In genomic region chr1:205983925-205984725, GRCh38 we compare ENCODE assay signal across 1 cellular context.
A peak's percentile ranks its signal among the peaks of the same experiment; 100 is the strongest.
TF ChIP-seq lines count a peak whose summit lies in the region.

No MANE protein-coding gene starts in this region.

TF ChIP-seq in HepG2, 621 proteins besides CTCF, POLR2A, EP300 and RAD21 (continued from another document and continues in another):
- TF ChIP-seq, protein P1, sequence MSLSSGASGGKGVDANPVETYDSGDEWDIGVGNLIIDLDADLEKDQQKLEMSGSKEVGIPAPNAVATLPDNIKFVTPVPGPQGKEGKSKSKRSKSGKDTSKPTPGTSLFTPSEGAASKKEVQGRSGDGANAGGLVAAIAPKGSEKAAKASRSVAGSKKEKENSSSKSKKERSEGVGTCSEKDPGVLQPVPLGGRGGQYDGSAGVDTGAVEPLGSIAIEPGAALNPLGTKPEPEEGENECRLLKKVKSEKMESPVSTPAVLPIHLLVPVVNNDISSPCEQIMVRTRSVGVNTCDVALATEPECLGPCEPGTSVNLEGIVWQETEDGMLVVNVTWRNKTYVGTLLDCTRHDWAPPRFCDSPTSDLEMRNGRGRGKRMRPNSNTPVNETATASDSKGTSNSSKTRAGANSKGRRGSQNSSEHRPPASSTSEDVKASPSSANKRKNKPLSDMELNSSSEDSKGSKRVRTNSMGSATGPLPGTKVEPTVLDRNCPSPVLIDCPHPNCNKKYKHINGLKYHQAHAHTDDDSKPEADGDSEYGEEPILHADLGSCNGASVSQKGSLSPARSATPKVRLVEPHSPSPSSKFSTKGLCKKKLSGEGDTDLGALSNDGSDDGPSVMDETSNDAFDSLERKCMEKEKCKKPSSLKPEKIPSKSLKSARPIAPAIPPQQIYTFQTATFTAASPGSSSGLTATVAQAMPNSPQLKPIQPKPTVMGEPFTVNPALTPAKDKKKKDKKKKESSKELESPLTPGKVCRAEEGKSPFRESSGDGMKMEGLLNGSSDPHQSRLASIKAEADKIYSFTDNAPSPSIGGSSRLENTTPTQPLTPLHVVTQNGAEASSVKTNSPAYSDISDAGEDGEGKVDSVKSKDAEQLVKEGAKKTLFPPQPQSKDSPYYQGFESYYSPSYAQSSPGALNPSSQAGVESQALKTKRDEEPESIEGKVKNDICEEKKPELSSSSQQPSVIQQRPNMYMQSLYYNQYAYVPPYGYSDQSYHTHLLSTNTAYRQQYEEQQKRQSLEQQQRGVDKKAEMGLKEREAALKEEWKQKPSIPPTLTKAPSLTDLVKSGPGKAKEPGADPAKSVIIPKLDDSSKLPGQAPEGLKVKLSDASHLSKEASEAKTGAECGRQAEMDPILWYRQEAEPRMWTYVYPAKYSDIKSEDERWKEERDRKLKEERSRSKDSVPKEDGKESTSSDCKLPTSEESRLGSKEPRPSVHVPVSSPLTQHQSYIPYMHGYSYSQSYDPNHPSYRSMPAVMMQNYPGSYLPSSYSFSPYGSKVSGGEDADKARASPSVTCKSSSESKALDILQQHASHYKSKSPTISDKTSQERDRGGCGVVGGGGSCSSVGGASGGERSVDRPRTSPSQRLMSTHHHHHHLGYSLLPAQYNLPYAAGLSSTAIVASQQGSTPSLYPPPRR (CRISPR knock-in tag; IDR thresholded peaks at IDR 0.05; ENCODE audit: borderline replicate concordance) = 0 out of 2 replicates have a peak, but pooled peaks have one; percentile 22
- no peak for TF ChIP-seq HIVEP1 (CRISPR knock-in tag; IDR thresholded peaks at IDR 0.05)
- TF ChIP-seq, protein P2, sequence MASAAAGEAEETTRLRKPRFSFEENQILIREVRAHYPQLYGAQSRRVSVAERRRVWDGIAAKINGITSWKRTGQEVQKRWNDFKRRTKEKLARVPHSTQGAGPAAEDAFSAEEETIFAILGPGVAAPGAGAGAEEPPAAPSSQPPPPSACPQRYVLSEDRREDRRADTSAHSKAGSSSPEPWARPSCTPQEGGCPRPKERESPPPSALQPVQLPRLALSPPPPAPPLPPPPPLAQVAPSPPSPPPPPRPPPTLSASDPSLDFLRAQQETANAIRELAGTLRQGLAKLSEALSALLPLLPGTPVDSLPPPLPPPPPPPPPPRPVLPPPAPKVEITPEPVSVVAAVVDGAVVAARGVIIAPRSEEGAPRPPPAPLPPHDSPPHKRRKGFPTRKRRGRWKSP (CRISPR knock-in tag; IDR thresholded peaks at IDR 0.05) = no peak
- TF ChIP-seq ZNF850 (CRISPR knock-in tag; conservative IDR thresholded peaks at IDR 0.05) = no peak
- 0 out of 2 replicates have a peak, but pooled peaks have one; percentile 15 for TF ChIP-seq TFDP2 (CRISPR knock-in tag; IDR thresholded peaks at IDR 0.05)
- TF ChIP-seq ZNF883 (CRISPR knock-in tag; IDR thresholded peaks at IDR 0.05; ENCODE audit: not compliant biosample characterization) = no peak
- TF ChIP-seq, protein P3, sequence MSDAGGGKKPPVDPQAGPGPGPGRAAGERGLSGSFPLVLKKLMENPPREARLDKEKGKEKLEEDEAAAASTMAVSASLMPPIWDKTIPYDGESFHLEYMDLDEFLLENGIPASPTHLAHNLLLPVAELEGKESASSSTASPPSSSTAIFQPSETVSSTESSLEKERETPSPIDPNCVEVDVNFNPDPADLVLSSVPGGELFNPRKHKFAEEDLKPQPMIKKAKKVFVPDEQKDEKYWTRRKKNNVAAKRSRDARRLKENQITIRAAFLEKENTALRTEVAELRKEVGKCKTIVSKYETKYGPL (CRISPR knock-in tag; IDR thresholded peaks at IDR 0.05) = no peak
- TF ChIP-seq, protein P4, sequence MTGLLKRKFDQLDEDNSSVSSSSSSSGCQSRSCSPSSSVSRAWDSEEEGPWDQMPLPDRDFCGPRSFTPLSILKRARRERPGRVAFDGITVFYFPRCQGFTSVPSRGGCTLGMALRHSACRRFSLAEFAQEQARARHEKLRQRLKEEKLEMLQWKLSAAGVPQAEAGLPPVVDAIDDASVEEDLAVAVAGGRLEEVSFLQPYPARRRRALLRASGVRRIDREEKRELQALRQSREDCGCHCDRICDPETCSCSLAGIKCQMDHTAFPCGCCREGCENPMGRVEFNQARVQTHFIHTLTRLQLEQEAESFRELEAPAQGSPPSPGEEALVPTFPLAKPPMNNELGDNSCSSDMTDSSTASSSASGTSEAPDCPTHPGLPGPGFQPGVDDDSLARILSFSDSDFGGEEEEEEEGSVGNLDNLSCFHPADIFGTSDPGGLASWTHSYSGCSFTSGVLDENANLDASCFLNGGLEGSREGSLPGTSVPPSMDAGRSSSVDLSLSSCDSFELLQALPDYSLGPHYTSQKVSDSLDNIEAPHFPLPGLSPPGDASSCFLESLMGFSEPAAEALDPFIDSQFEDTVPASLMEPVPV (CRISPR knock-in tag; IDR thresholded peaks at IDR 0.05) = no peak
- TF ChIP-seq ZBTB49 (CRISPR knock-in tag; IDR thresholded peaks at IDR 0.05; ENCODE audit: borderline replicate concordance) = no peak
- no peak for TF ChIP-seq NR1H2 (CRISPR knock-in tag; IDR thresholded peaks at IDR 0.05; ENCODE audit: borderline replicate concordance, low read depth)
- TF ChIP-seq EEA1 (CRISPR knock-in tag; IDR thresholded peaks at IDR 0.05; ENCODE audit: borderline replicate concordance) = no peak
- no peak for TF ChIP-seq ZBTB14 (CRISPR knock-in tag; IDR thresholded peaks at IDR 0.05)
- TF ChIP-seq, protein P5, sequence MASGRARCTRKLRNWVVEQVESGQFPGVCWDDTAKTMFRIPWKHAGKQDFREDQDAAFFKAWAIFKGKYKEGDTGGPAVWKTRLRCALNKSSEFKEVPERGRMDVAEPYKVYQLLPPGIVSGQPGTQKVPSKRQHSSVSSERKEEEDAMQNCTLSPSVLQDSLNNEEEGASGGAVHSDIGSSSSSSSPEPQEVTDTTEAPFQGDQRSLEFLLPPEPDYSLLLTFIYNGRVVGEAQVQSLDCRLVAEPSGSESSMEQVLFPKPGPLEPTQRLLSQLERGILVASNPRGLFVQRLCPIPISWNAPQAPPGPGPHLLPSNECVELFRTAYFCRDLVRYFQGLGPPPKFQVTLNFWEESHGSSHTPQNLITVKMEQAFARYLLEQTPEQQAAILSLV (CRISPR knock-in tag; IDR thresholded peaks at IDR 0.05; ENCODE audit: borderline replicate concordance) = no peak
- TF ChIP-seq MED13 (CRISPR knock-in tag; IDR thresholded peaks at IDR 0.05) = no peak
- TF ChIP-seq, protein P6, sequence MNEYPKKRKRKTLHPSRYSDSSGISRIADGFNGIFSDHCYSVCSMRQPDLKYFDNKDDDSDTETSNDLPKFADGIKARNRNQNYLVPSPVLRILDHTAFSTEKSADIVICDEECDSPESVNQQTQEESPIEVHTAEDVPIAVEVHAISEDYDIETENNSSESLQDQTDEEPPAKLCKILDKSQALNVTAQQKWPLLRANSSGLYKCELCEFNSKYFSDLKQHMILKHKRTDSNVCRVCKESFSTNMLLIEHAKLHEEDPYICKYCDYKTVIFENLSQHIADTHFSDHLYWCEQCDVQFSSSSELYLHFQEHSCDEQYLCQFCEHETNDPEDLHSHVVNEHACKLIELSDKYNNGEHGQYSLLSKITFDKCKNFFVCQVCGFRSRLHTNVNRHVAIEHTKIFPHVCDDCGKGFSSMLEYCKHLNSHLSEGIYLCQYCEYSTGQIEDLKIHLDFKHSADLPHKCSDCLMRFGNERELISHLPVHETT (CRISPR knock-in tag; conservative IDR thresholded peaks at IDR 0.05) = no peak
- TF ChIP-seq, protein P7, sequence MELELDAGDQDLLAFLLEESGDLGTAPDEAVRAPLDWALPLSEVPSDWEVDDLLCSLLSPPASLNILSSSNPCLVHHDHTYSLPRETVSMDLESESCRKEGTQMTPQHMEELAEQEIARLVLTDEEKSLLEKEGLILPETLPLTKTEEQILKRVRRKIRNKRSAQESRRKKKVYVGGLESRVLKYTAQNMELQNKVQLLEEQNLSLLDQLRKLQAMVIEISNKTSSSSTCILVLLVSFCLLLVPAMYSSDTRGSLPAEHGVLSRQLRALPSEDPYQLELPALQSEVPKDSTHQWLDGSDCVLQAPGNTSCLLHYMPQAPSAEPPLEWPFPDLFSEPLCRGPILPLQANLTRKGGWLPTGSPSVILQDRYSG (CRISPR knock-in tag; IDR thresholded peaks at IDR 0.05) = no peak
- no peak for TF ChIP-seq TSC22D2 (CRISPR knock-in tag; IDR thresholded peaks at IDR 0.05; ENCODE audit: borderline replicate concordance)
- no peak for TF ChIP-seq PBX3 (CRISPR knock-in tag; IDR thresholded peaks at IDR 0.05; ENCODE audit: borderline replicate concordance)
- TF ChIP-seq PHB2 (IDR thresholded peaks at IDR 0.05; ENCODE audit: partially characterized antibody) = no peak
- no peak for TF ChIP-seq ZFP41 (CRISPR knock-in tag; IDR thresholded peaks at IDR 0.05; ENCODE audit: borderline replicate concordance)
- TF ChIP-seq, protein P8, sequence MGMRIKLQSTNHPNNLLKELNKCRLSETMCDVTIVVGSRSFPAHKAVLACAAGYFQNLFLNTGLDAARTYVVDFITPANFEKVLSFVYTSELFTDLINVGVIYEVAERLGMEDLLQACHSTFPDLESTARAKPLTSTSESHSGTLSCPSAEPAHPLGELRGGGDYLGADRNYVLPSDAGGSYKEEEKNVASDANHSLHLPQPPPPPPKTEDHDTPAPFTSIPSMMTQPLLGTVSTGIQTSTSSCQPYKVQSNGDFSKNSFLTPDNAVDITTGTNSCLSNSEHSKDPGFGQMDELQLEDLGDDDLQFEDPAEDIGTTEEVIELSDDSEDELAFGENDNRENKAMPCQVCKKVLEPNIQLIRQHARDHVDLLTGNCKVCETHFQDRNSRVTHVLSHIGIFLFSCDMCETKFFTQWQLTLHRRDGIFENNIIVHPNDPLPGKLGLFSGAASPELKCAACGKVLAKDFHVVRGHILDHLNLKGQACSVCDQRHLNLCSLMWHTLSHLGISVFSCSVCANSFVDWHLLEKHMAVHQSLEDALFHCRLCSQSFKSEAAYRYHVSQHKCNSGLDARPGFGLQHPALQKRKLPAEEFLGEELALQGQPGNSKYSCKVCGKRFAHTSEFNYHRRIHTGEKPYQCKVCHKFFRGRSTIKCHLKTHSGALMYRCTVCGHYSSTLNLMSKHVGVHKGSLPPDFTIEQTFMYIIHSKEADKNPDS (CRISPR knock-in tag; IDR thresholded peaks at IDR 0.05) = no peak
- TF ChIP-seq KMT2B (CRISPR knock-in tag; IDR thresholded peaks at IDR 0.05) = no peak
- 0 out of 2 replicates have a peak, but pooled peaks have one; percentile 40 for TF ChIP-seq IKZF5 (CRISPR knock-in tag; IDR thresholded peaks at IDR 0.05)
- TF ChIP-seq TMF1 (CRISPR knock-in tag; IDR thresholded peaks at IDR 0.05; ENCODE audit: low read depth) = no peak
- TF ChIP-seq KAT2B (IDR thresholded peaks at IDR 0.05; ENCODE audit: borderline replicate concordance, low read depth, low read length) = peak; percentile 19; the same call in 1 of the 2 replicates
- TF ChIP-seq KDM6A (CRISPR knock-in tag; IDR thresholded peaks at IDR 0.05; ENCODE audit: low read depth) = no peak
- TF ChIP-seq ZNF484 (CRISPR knock-in tag; IDR thresholded peaks at IDR 0.05; ENCODE audit: borderline replicate concordance, low read depth) = no peak
- peak; percentile 61 for TF ChIP-seq XRCC5 (optimal IDR thresholded peaks at IDR 0.05; ENCODE audit: low read length)
- no peak for TF ChIP-seq GLI4 (CRISPR knock-in tag; IDR thresholded peaks at IDR 0.05; ENCODE audit: borderline replicate concordance)
- TF ChIP-seq, protein P9, sequence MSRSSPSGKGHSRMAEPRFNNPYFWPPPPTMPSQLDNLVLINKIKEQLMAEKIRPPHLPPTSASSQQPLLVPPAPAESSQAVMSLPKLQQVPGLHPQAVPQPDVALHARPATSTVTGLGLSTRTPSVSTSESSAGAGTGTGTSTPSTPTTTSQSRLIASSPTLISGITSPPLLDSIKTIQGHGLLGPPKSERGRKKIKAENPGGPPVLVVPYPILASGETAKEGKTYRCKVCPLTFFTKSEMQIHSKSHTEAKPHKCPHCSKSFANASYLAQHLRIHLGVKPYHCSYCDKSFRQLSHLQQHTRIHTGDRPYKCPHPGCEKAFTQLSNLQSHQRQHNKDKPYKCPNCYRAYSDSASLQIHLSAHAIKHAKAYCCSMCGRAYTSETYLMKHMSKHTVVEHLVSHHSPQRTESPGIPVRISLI (CRISPR knock-in tag; IDR thresholded peaks at IDR 0.05; ENCODE audit: borderline replicate concordance) = no peak
